Comparison of ENCODE assay signal across 30 cellular contexts in the genomic region with DNA sequence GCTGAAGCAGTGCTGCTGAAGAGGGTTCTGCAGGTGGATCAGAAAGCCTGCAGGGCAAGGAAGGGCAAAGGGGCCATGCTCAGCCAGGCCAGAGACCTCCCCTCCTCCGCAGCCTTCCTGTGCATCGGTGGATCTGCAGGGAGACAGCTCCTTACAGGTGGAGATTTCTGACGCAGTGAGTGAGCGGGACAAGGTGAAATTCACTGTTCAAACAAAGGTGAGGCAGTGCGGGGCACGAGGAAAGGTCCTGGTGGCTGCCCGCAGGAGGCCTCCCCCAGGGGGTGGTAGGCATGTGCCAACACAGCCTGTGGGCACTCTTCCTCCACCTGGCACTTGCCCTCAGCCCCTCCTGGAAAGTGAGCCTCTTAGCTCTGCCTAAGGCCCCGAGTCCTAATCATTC. TPM values are rescaled to one million over a fixed set of nuclear protein-coding genes. Genes with fewer than 3 reads are reported as not detected.
DNase-seq lines count a peak whose midpoint lies in the region; ATAC-seq, FAIRE-seq and TF ChIP-seq lines count a peak whose summit lies in the region.
"Had no signal": no experiment of that assay in that cellular context is flagged by ENCODE, and none has a peak within 500 bp of the region (broad histone marks: within the 10 kb centered on the region; RNA-seq: fewer than 3 reads in every experiment).

No MANE protein-coding gene starts in this region.

- ATAC-seq in A549: peak; percentile 6 to 17; a peak in 5 of 6 replicates
- ATAC-seq in activated T-helper 17 cell treated with anti-CD3 and anti-CD28 coated beads, Interleukin-2, amount 50 U/mL, for 72 hours (replicated peaks): no peak

- TF ChIP-seq RAD21 in A549 (conservative IDR thresholded peaks at IDR 0.05 in 1 of 2, IDR thresholded peaks at IDR 0.05 in 1 of 2): no peak

- TF ChIP-seq EP300 in A549 (IDR thresholded peaks at IDR 0.05): no peak

- TF ChIP-seq CTCF in A549 (IDR thresholded peaks at IDR 0.05): no peak
- TF ChIP-seq CTCF in neutrophil (IDR thresholded peaks at IDR 0.05): no peak

- H3K4me2 ChIP-seq in A549: no peak overlapping the region

- CTCF ChIA-PET in A549 (lab: Yijun Ruan, JAX): interaction anchor here (0.7 to 7.5 kb wide), 10 partner anchors 9 to 140 kb away, joined by 3 to 45 read pairs (median 5); a partner anchor contains a TSS

- H3K36me3 Mint-ChIP-seq in activated T-helper 17 cell treated with anti-CD3 and anti-CD28 coated beads, Interleukin-2, amount 50 U/mL, for 72 hours (ENCODE audit: low read depth): peaks cover 28% of the 10 kb centered on the region

- no peak for FAIRE-seq in A549 (lab: Jason Lieb, UNC)
- FAIRE-seq: D721Med, TTC549 had no signal

- no peak overlapping the region for H3K4me3 Mint-ChIP-seq in activated T-helper 17 cell treated with anti-CD3 and anti-CD28 coated beads, Interleukin-2, amount 50 U/mL, for 72 hours

- no peak overlapping the region for H3K4me3 ChIP-seq in A549
- H3K4me3 ChIP-seq in H7 (ENCODE audit: insufficient read depth, low read depth, low read length): no peak overlapping the region
- H3K4me3 ChIP-seq in neutrophil (ENCODE audit: low read depth in 1 of 2, low read length in 1 of 2): no peak overlapping the region
- H3K4me3 ChIP-seq: lung, MG63, skin epidermis, uterus had no signal

- no peaks in the 10 kb centered on the region for H3K27me3 Mint-ChIP-seq in activated T-helper 17 cell treated with anti-CD3 and anti-CD28 coated beads, Interleukin-2, amount 50 U/mL, for 72 hours

- peak overlapping the region; percentile 36 for H3K27ac Mint-ChIP-seq in activated T-helper 17 cell treated with anti-CD3 and anti-CD28 coated beads, Interleukin-2, amount 50 U/mL, for 72 hours

- peaks cover 4% of the 10 kb centered on the region for H3K4me1 ChIP-seq in A549
- peaks cover 7 to 9% of the 10 kb centered on the region in 2 experiments for H3K4me1 ChIP-seq in neutrophil (ENCODE audit: control insufficient read depth in 1 of 2, insufficient read depth in 1 of 2, low read depth in 1 of 2, low read length in 1 of 2)
- H3K4me1 ChIP-seq: uterus had no signal

- no peaks in the 10 kb centered on the region for H3K9me3 Mint-ChIP-seq in activated T-helper 17 cell treated with anti-CD3 and anti-CD28 coated beads, Interleukin-2, amount 50 U/mL, for 72 hours
- H3K9me3 Mint-ChIP-seq: activated naive CD4-positive, alpha-beta T cell treated with anti-CD3 and anti-CD28 coated beads, Interleukin-2, amount 50 U/mL, for 72 hours had no signal

- no peak for DNase-seq in A549 (ENCODE audit: low read depth in 1 of 2, low spot score in 1 of 2)
- DNase-seq in H7: peak; percentile 46
- no peak for DNase-seq in GOT3 (lab: John Stamatoyannopoulos, UW)
- no peak for DNase-seq in HCEC 1CT
- DNase-seq in epidermal melanocyte (ENCODE audit: insufficient read length, low spot score): no peak
- DNase-seq in NCI-H146 treated with DMSO at 0.1 percent for 48 hours (lab: John Stamatoyannopoulos, UW; ENCODE audit: unreplicated experiment): no peak
- DNase-seq: activated CD4-positive, alpha-beta T cell treated with anti-CD3 and anti-CD28 coated beads for 4 hours; caudate nucleus; dermis blood vessel endothelial cell; KBM-7; MG63; NCI-H1417; NCI-H2081 treated with DMSO at 0.1 percent for 48 hours; NCI-H446; NCI-H82; SHP77; stimulated activated CD4-positive, alpha-beta T cell treated with anti-CD3 and anti-CD28 coated beads, Interleukin-2, amount 100 ng/mL, for 24 hours; T-helper 1 cell; uterus had no signal

- TF ChIP-seq POLR2A in A549 (IDR thresholded peaks at IDR 0.05; ENCODE audit: low read length): no peak

- POLR2A ChIA-PET in A549 (lab: Yijun Ruan, JAX): interaction anchor here (5.6 kb wide), 1 partner anchor 10 kb away, joined by 36 read pairs; a partner anchor contains a TSS

- 50% methylated on average over 8 of the region's 8 CpGs for WGBS in A549 (ENCODE audit: missing lambda C conversion rate)

- H3K9me3 ChIP-seq in A549: no peaks in the 10 kb centered on the region
- H3K9me3 ChIP-seq in neutrophil: no peaks in the 10 kb centered on the region
- H3K9me3 ChIP-seq: uterus had no signal

- H3K27me3 ChIP-seq in H7 (ENCODE audit: control insufficient read depth, insufficient read depth, low read length) (no peaks in the 10 kb centered on the region; the same call in 1 of the 2 replicates), neutrophil (no peaks in the 10 kb centered on the region)
- H3K27me3 ChIP-seq: MG63, uterus had no signal

- H3K27ac ChIP-seq in A549 (peak overlapping the region in 1 of 2 experiments; percentile 15; a peak in 1 of 6 replicates), neutrophil (peak overlapping the region; percentile 10)
- H3K27ac ChIP-seq: C4-2B, skin epidermis, uterus had no signal

- H3K36me3 ChIP-seq in H7 (replicated peaks; ENCODE audit: control insufficient read depth, insufficient read depth, low read length) (peaks cover 17% of the 10 kb centered on the region), neutrophil (peaks cover 46% of the 10 kb centered on the region)
- H3K36me3 ChIP-seq: uterus had no signal

- peaks cover 2% of the 10 kb centered on the region for H3K4me1 Mint-ChIP-seq in activated T-helper 17 cell treated with anti-CD3 and anti-CD28 coated beads, Interleukin-2, amount 50 U/mL, for 72 hours

TF ChIP-seq in A549, 52 proteins besides CTCF, POLR2A, EP300 and RAD21:
- TF ChIP-seq NR3C1 (IDR thresholded peaks at IDR 0.05): no peak

RNA-seq across cellular contexts. Expression of a gene that starts 8.6 kb away (rescaled TPM):
- polyA plus RNA-seq in A549 (2011; rRNA removed): 1,346 and 1,591 TPM in 2 replicates
- 3,148 and 3,959 TPM in 2 replicates for polyA plus RNA-seq in A549 (2012; cell fraction: cytosol; rRNA removed)
- 2,297 and 3,054 TPM in 2 replicates for polyA plus RNA-seq in A549 (2012; cell fraction: nucleus; rRNA removed)
- polyA plus RNA-seq in A549 (2017; fragmentation: RNase III; extraction: RNeasy Plus Mini Kit Qiagen cat#74134 plus additional on column Dnase treatment): 1,780 to 1,825 TPM (median 1,795 TPM) in 3 replicates
- polyA minus RNA-seq in A549 (2011; rRNA and poly(A)+ RNA removed): 1,636 and 1,975 TPM in 2 replicates
- total RNA-seq in H7 (2014; rRNA removed; shearing (Covaris generic)): 916 and 1,083 TPM in 2 replicates
- total RNA-seq in activated T-helper 17 cell treated with anti-CD3 and anti-CD28 coated beads, Interleukin-2, amount 50 U/mL, for 72 hours: 1,000 to 10,000 TPM in 1 of 2 donors, 100 to 1,000 TPM in 1; 682 to 1,566 TPM

RNA-seq across cellular contexts. Expression of a gene that starts 10.9 kb away (rescaled TPM):
- polyA plus RNA-seq in A549 (2011; rRNA removed) (27.8 and 30.5 TPM in 2 replicates), A549 (2017; fragmentation: RNase III; extraction: RNeasy Plus Mini Kit Qiagen cat#74134 plus additional on column Dnase treatment) (33.4 to 34.9 TPM (median 34.2 TPM) in 3 replicates)
- polyA plus RNA-seq in A549 (2012; cell fraction: cytosol; rRNA removed): 44.6 and 48.3 TPM in 2 replicates
- polyA plus RNA-seq in A549 (2012; cell fraction: nucleus; rRNA removed): 170 and 216 TPM in 2 replicates
- 32.6 and 38.0 TPM in 2 replicates for polyA minus RNA-seq in A549 (2011; rRNA and poly(A)+ RNA removed)
- total RNA-seq in H7 (2014; rRNA removed; shearing (Covaris generic)): 38.0 and 49.7 TPM in 2 replicates
- total RNA-seq in activated T-helper 17 cell treated with anti-CD3 and anti-CD28 coated beads, Interleukin-2, amount 50 U/mL, for 72 hours: 10 to 100 TPM; 65.2 to 77.2 TPM

RNA-seq across cellular contexts. Expression of a gene that starts 15.6 kb away (rescaled TPM):
- polyA plus RNA-seq in A549 (2011; rRNA removed) (not detected in 2 replicates), A549 (2017; fragmentation: RNase III; extraction: RNeasy Plus Mini Kit Qiagen cat#74134 plus additional on column Dnase treatment) (0.04 to 0.08 TPM (median 0.05 TPM) in 3 replicates)
- not detected in 2 replicates for polyA plus RNA-seq in A549 (2012; cell fraction: cytosol; rRNA removed)
- polyA plus RNA-seq in A549 (2012; cell fraction: nucleus; rRNA removed): not detected in 2 replicates
- not detected in 2 replicates for polyA minus RNA-seq in A549 (2011; rRNA and poly(A)+ RNA removed)
- total RNA-seq in H7 (2014; rRNA removed; shearing (Covaris generic)): 0.26 and 0.80 TPM in 2 replicates
- total RNA-seq in activated T-helper 17 cell treated with anti-CD3 and anti-CD28 coated beads, Interleukin-2, amount 50 U/mL, for 72 hours: 1 to 10 TPM; 1.6 to 6.6 TPM
- total RNA-seq: OCI-LY7 had no signal

RNA-seq across cellular contexts. Expression of a gene that starts 23.2 kb away (rescaled TPM):
- 0.89 and 1.3 TPM in 2 replicates for polyA plus RNA-seq in A549 (2011; rRNA removed)
- 1.2 and 1.4 TPM in 2 replicates for polyA plus RNA-seq in A549 (2012; cell fraction: cytosol; rRNA removed)
- 16.6 and 16.8 TPM in 2 replicates for polyA plus RNA-seq in A549 (2012; cell fraction: nucleus; rRNA removed)
- 0.98 to 1.5 TPM (median 1.4 TPM) in 3 replicates for polyA plus RNA-seq in A549 (2017; fragmentation: RNase III; extraction: RNeasy Plus Mini Kit Qiagen cat#74134 plus additional on column Dnase treatment)
- polyA minus RNA-seq in A549 (2011; rRNA and poly(A)+ RNA removed): 1.1 and 1.4 TPM in 2 replicates
- 8.5 and 13.2 TPM in 2 replicates for total RNA-seq in H7 (2014; rRNA removed; shearing (Covaris generic))
- total RNA-seq in activated T-helper 17 cell treated with anti-CD3 and anti-CD28 coated beads, Interleukin-2, amount 50 U/mL, for 72 hours: 10 to 100 TPM; 11.5 to 76.3 TPM

RNA-seq across cellular contexts. Expression of a gene that starts 30.3 kb away (rescaled TPM):
- polyA plus RNA-seq in A549 (2011; rRNA removed): not detected in 2 replicates
- 0.03 TPM in 2 replicates for polyA plus RNA-seq in A549 (2012; cell fraction: cytosol; rRNA removed)
- polyA plus RNA-seq in A549 (2012; cell fraction: nucleus; rRNA removed): 0.07 TPM in 1 of 2 replicates, not detected in the other
- not detected in 3 replicates for polyA plus RNA-seq in A549 (2017; fragmentation: RNase III; extraction: RNeasy Plus Mini Kit Qiagen cat#74134 plus additional on column Dnase treatment)
- not detected in 2 replicates for polyA minus RNA-seq in A549 (2011; rRNA and poly(A)+ RNA removed)
- not detected in 2 replicates for total RNA-seq in H7 (2014; rRNA removed; shearing (Covaris generic))
- 10 to 100 TPM in 1 of 2 donors, 1 to 10 TPM in 1; 5.4 to 23.6 TPM for total RNA-seq in activated T-helper 17 cell treated with anti-CD3 and anti-CD28 coated beads, Interleukin-2, amount 50 U/mL, for 72 hours
- total RNA-seq: dermis blood vessel endothelial cell, OCI-LY7, temporal lobe had no signal
- polyA plus RNA-seq: AG04450 had no signal
